Comparison of ENCODE assay signal across 25 cellular contexts in the genomic region with DNA sequence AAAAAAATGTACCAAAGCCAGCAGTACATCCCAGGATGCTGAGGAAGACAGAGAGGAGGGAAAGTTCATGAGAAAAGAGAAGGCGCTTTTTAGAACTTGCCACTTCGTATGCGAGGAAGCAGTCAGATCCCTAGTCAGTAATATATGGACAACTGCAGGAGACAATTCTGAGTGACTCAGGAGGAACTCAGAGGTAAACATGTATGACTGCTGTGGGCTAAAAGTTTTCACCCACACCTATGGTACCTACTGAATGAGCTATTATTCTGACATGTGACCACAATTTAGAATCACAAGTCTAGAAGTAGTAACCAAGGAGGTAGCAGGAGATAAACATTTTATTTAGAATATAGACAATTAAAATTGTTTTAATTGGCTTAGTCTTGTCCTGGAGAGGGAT.
DNase-seq lines count a peak whose midpoint lies in the region; ATAC-seq, FAIRE-seq and TF ChIP-seq lines count a peak whose summit lies in the region.
"Had no signal": no experiment of that assay in that cellular context is flagged by ENCODE, and none has a peak within 500 bp of the region (broad histone marks: within the 10 kb centered on the region; RNA-seq: fewer than 3 reads in every experiment).

No MANE protein-coding gene starts in this region.

- peak; percentile 24 for FAIRE-seq in GM18507 (lab: Jason Lieb, UNC)
- FAIRE-seq: A549, colon, urothelium cell line had no signal

- peak; percentile 13 for ATAC-seq in activated CD8-positive, alpha-beta T cell treated with anti-CD3 and anti-CD28 coated beads for 36 hours
- no peak for ATAC-seq in activated CD8-positive, alpha-beta T cell treated with anti-CD3 and anti-CD28 coated beads, Interleukin-2, amount 10 ng/mL, durations not matched to agents 7 days and 5 days
- peak; percentile 25 for ATAC-seq in activated naive CD8-positive, alpha-beta T cell treated with anti-CD3 and anti-CD28 coated beads, Interleukin-2, amount 50 U/mL, for 24 hours
- ATAC-seq in stimulated activated memory B cell treated with anti-CD40 and anti-IgM and Interleukin-4, amounts not matched to agents 10 μg/mL and 1 μg/mL and 100 μg/mL, for 72 hours: no peak
- ATAC-seq in GM21526 (IDR thresholded peaks at IDR 0.05; ENCODE audit: low FRiP score, unreplicated experiment): no peak
- ATAC-seq: A549, gastrocnemius medialis, mucosa of descending colon, SK-N-SH treated with all-trans-retinoic acid at 6 μM for 48 hours had no signal

- H3K27ac Mint-ChIP-seq in activated CD8-positive, alpha-beta T cell treated with anti-CD3 and anti-CD28 coated beads for 36 hours: peak overlapping the region; percentile 39
- no peak overlapping the region for H3K27ac Mint-ChIP-seq in activated CD8-positive, alpha-beta T cell treated with anti-CD3 and anti-CD28 coated beads, Interleukin-2, amount 10 ng/mL, durations not matched to agents 7 days and 5 days
- H3K27ac Mint-ChIP-seq in activated naive CD8-positive, alpha-beta T cell treated with anti-CD3 and anti-CD28 coated beads, Interleukin-2, amount 50 U/mL, for 24 hours: peak overlapping the region; percentile 40
- peak overlapping the region; percentile 41 for H3K27ac Mint-ChIP-seq in stimulated activated memory B cell treated with anti-CD40 and anti-IgM and Interleukin-4, amounts not matched to agents 10 μg/mL and 1 μg/mL and 100 μg/mL, for 72 hours
- H3K27ac Mint-ChIP-seq: activated naive CD4-positive, alpha-beta T cell treated with anti-CD3 and anti-CD28 coated beads, Interleukin-2, amount 50 U/mL, for 24 hours had no signal

- CTCF ChIA-PET in activated CD8-positive, alpha-beta T cell treated with anti-CD3 and anti-CD28 coated beads for 36 hours (lab: Charles Lee): interaction anchor here (3.0 kb wide), 1 partner anchor 10 kb away, joined by 14 read pairs; no protein-coding TSS in a partner anchor
- CTCF ChIA-PET in activated CD8-positive, alpha-beta T cell treated with anti-CD3 and anti-CD28 coated beads, Interleukin-2, amount 10 ng/mL, durations not matched to agents 7 days and 5 days (lab: Charles Lee): interaction anchor here (1.0 to 2.6 kb wide), 4 partner anchors 10 to 100 kb away, joined by 3 to 15 read pairs (median 4); no protein-coding TSS in a partner anchor

- no peak for DNase-seq in activated CD8-positive, alpha-beta T cell treated with anti-CD3 and anti-CD28 coated beads for 36 hours
- DNase-seq in activated CD8-positive, alpha-beta T cell treated with anti-CD3 and anti-CD28 coated beads, Interleukin-2, amount 10 ng/mL, durations not matched to agents 7 days and 5 days: no peak
- DNase-seq in GM18507 (ENCODE audit: extremely low spot score, insufficient read length, low read depth) (no peak), islet precursor cell (no peak), NCI-H446 treated with DMSO at 0.1 percent for 48 hours (lab: John Stamatoyannopoulos, UW) (no peak)
- no peak for DNase-seq in activated naive CD8-positive, alpha-beta T cell treated with anti-CD3 and anti-CD28 coated beads, Interleukin-2, amount 50 U/mL, for 24 hours
- DNase-seq: aorta; gastrocnemius medialis; HCEC 1CT; MM.1S; mucosa of descending colon; NCI-H1417; NCI-H2029 treated with DMSO at 0.1 percent for 48 hours; NCI-H526 treated with DMSO at 0.1 percent for 48 hours; Right ventricle myocardium superior; stimulated activated naive CD4-positive, alpha-beta T cell; T-helper 2 cell had no signal

- no peaks in the 10 kb centered on the region for H3K9me3 Mint-ChIP-seq in activated CD8-positive, alpha-beta T cell treated with anti-CD3 and anti-CD28 coated beads for 36 hours
- H3K9me3 Mint-ChIP-seq in activated CD8-positive, alpha-beta T cell treated with anti-CD3 and anti-CD28 coated beads, Interleukin-2, amount 10 ng/mL, durations not matched to agents 7 days and 5 days (ENCODE audit: insufficient read depth): no peaks in the 10 kb centered on the region
- H3K9me3 Mint-ChIP-seq in activated naive CD8-positive, alpha-beta T cell treated with anti-CD3 and anti-CD28 coated beads, Interleukin-2, amount 50 U/mL, for 24 hours: no peaks in the 10 kb centered on the region
- no peaks in the 10 kb centered on the region for H3K9me3 Mint-ChIP-seq in stimulated activated memory B cell treated with anti-CD40 and anti-IgM and Interleukin-4, amounts not matched to agents 10 μg/mL and 1 μg/mL and 100 μg/mL, for 72 hours
- H3K9me3 Mint-ChIP-seq: activated naive CD4-positive, alpha-beta T cell treated with anti-CD3 and anti-CD28 coated beads, Interleukin-2, amount 50 U/mL, for 24 hours; nephron had no signal

- H3K27me3 Mint-ChIP-seq in activated CD8-positive, alpha-beta T cell treated with anti-CD3 and anti-CD28 coated beads for 36 hours: no peaks in the 10 kb centered on the region
- no peaks in the 10 kb centered on the region for H3K27me3 Mint-ChIP-seq in activated CD8-positive, alpha-beta T cell treated with anti-CD3 and anti-CD28 coated beads, Interleukin-2, amount 10 ng/mL, durations not matched to agents 7 days and 5 days (ENCODE audit: low read depth)
- H3K27me3 Mint-ChIP-seq in activated naive CD8-positive, alpha-beta T cell treated with anti-CD3 and anti-CD28 coated beads, Interleukin-2, amount 50 U/mL, for 24 hours: no peaks in the 10 kb centered on the region
- H3K27me3 Mint-ChIP-seq in stimulated activated memory B cell treated with anti-CD40 and anti-IgM and Interleukin-4, amounts not matched to agents 10 μg/mL and 1 μg/mL and 100 μg/mL, for 72 hours: no peaks in the 10 kb centered on the region
- H3K27me3 Mint-ChIP-seq: activated naive CD4-positive, alpha-beta T cell treated with anti-CD3 and anti-CD28 coated beads, Interleukin-2, amount 50 U/mL, for 24 hours had no signal

- intact Hi-C loops in activated CD8-positive, alpha-beta T cell treated with anti-CD3 and anti-CD28 coated beads for 36 hours (cut with micrococcal nuclease): no loop called here

- TF ChIP-seq CTCF in activated CD8-positive, alpha-beta T cell treated with anti-CD3 and anti-CD28 coated beads for 36 hours (IDR thresholded peaks at IDR 0.05): no peak

- no peak overlapping the region for H3K4me3 Mint-ChIP-seq in activated CD8-positive, alpha-beta T cell treated with anti-CD3 and anti-CD28 coated beads for 36 hours
- H3K4me3 Mint-ChIP-seq in activated CD8-positive, alpha-beta T cell treated with anti-CD3 and anti-CD28 coated beads, Interleukin-2, amount 10 ng/mL, durations not matched to agents 7 days and 5 days: no peak overlapping the region
- no peak overlapping the region for H3K4me3 Mint-ChIP-seq in activated naive CD8-positive, alpha-beta T cell treated with anti-CD3 and anti-CD28 coated beads, Interleukin-2, amount 50 U/mL, for 24 hours
- H3K4me3 Mint-ChIP-seq in stimulated activated memory B cell treated with anti-CD40 and anti-IgM and Interleukin-4, amounts not matched to agents 10 μg/mL and 1 μg/mL and 100 μg/mL, for 72 hours: no peak overlapping the region
- H3K4me3 Mint-ChIP-seq: activated naive CD4-positive, alpha-beta T cell treated with anti-CD3 and anti-CD28 coated beads, Interleukin-2, amount 50 U/mL, for 24 hours; nephron had no signal

- POLR2A ChIA-PET in activated CD8-positive, alpha-beta T cell treated with anti-CD3 and anti-CD28 coated beads for 36 hours (lab: Charles Lee): interaction anchor here (0.9 to 2.2 kb wide), 3 partner anchors 10 to 361 kb away, joined by 3 to 26 read pairs (median 10); no protein-coding TSS in a partner anchor
- POLR2A ChIA-PET in activated CD8-positive, alpha-beta T cell treated with anti-CD3 and anti-CD28 coated beads, Interleukin-2, amount 10 ng/mL, durations not matched to agents 7 days and 5 days (lab: Charles Lee): interaction anchor here (2.8 to 6.2 kb wide), 2 partner anchors 10 to 42 kb away, joined by 20 to 36 read pairs; no protein-coding TSS in a partner anchor

- H3K36me3 Mint-ChIP-seq in activated CD8-positive, alpha-beta T cell treated with anti-CD3 and anti-CD28 coated beads for 36 hours (ENCODE audit: low read depth): no peaks in the 10 kb centered on the region
- no peaks in the 10 kb centered on the region for H3K36me3 Mint-ChIP-seq in activated CD8-positive, alpha-beta T cell treated with anti-CD3 and anti-CD28 coated beads, Interleukin-2, amount 10 ng/mL, durations not matched to agents 7 days and 5 days (ENCODE audit: low read depth)
- H3K36me3 Mint-ChIP-seq in activated naive CD8-positive, alpha-beta T cell treated with anti-CD3 and anti-CD28 coated beads, Interleukin-2, amount 50 U/mL, for 24 hours (ENCODE audit: low read depth): no peaks in the 10 kb centered on the region
- no peaks in the 10 kb centered on the region for H3K36me3 Mint-ChIP-seq in stimulated activated memory B cell treated with anti-CD40 and anti-IgM and Interleukin-4, amounts not matched to agents 10 μg/mL and 1 μg/mL and 100 μg/mL, for 72 hours
- H3K36me3 Mint-ChIP-seq: activated naive CD4-positive, alpha-beta T cell treated with anti-CD3 and anti-CD28 coated beads, Interleukin-2, amount 50 U/mL, for 24 hours had no signal

- peaks cover 46% of the 10 kb centered on the region for H3K4me1 Mint-ChIP-seq in activated CD8-positive, alpha-beta T cell treated with anti-CD3 and anti-CD28 coated beads for 36 hours (ENCODE audit: low read depth)
- peaks cover 45% of the 10 kb centered on the region for H3K4me1 Mint-ChIP-seq in activated CD8-positive, alpha-beta T cell treated with anti-CD3 and anti-CD28 coated beads, Interleukin-2, amount 10 ng/mL, durations not matched to agents 7 days and 5 days (ENCODE audit: low read depth)
- H3K4me1 Mint-ChIP-seq in activated naive CD8-positive, alpha-beta T cell treated with anti-CD3 and anti-CD28 coated beads, Interleukin-2, amount 50 U/mL, for 24 hours: peaks cover 55% of the 10 kb centered on the region
- H3K4me1 Mint-ChIP-seq in stimulated activated memory B cell treated with anti-CD40 and anti-IgM and Interleukin-4, amounts not matched to agents 10 μg/mL and 1 μg/mL and 100 μg/mL, for 72 hours: peaks cover 40% of the 10 kb centered on the region

Comparison
In these comparisons a context has a peak if more than half of its experiments do, and no peak if none do; other contexts are left out.
1. ATAC-seq: peak in activated CD8-positive, alpha-beta T cell treated with anti-CD3 and anti-CD28 coated beads for 36 hours (single experiment) and activated naive CD8-positive, alpha-beta T cell treated with anti-CD3 and anti-CD28 coated beads, Interleukin-2, amount 50 U/mL, for 24 hours (single experiment); none in activated CD8-positive, alpha-beta T cell treated with anti-CD3 and anti-CD28 coated beads, Interleukin-2, amount 10 ng/mL, durations not matched to agents 7 days and 5 days (single experiment), stimulated activated memory B cell treated with anti-CD40 and anti-IgM and Interleukin-4, amounts not matched to agents 10 μg/mL and 1 μg/mL and 100 μg/mL, for 72 hours (single experiment) and GM21526 (single experiment).